8 cellular contexts compared by ENCODE assay signal in the genomic region with DNA sequence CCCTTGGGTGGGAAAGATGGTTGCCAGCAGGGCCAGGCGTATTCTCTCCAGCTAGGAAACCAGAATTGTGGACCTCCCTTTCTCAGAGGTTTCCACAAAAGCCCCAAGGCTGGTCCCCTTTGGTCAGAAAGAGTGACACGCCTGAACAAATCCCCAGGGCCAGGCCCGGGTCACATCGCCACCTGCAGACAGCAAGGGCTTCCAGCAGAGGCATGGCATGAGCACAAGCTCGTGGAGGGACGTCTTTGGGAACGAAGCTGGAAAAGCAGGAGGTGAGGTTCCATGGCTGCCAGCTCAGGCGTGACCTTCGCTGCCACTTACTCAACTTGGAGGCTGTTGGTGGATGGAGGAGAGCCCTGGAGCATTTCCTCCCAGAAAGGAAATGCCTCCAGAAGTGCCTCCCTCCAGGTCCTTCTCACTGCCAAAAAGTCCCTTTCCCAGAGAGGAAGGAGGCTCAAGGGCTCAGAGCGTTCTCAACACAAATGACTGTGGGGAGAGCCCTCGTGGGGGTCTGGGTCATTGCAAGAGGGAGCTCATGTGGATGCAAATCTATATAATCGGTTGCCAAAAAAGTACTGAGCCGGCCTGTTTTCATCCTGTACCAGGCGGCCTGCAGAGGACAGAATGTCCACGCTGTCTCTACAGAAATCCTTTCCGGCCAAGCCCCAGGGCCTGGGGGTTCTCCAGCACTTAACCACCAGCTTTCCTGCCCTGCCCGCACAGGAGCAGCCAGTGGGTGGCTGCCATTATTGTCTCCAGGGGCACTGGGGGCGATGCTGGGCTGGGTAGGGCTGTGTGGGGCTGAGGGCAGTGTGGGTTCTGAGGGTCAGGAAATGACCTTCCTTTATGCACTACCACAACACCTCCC. TPM values are rescaled to one million over a fixed set of nuclear protein-coding genes. Genes with fewer than 3 reads are reported as not detected.
DNase-seq lines count a peak whose midpoint lies in the region; ATAC-seq, FAIRE-seq and TF ChIP-seq lines count a peak whose summit lies in the region.
"Not testable (repeated sequence)": the region's sequence is repeated elsewhere in the genome, so short reads cannot be mapped to it uniquely, and the experiment has no call there.

No MANE protein-coding gene starts in this region.

- H3K79me2 ChIP-seq in mammary epithelial cell (ENCODE audit: insufficient read depth, low read length): not testable (repeated sequence)

- not testable (repeated sequence) for H3K9me3 ChIP-seq in mammary epithelial cell (replicated peaks; ENCODE audit: insufficient read depth, low read length); pancreas

- 28% methylated on average over 9 of the region's 18 CpGs for WGBS in mammary epithelial cell (ENCODE audit: low coverage, missing lambda C conversion rate)
- WGBS in pancreas, 2 donors: 45 to 47% methylated on average over 9 to 10 of the region's 18 CpGs

- not testable (repeated sequence) for H3K27ac Mint-ChIP-seq in activated CD4-positive, alpha-beta T cell treated with anti-CD3 and anti-CD28 coated beads for 36 hours

- not testable (repeated sequence) for H3K9ac ChIP-seq in mammary epithelial cell (ENCODE audit: insufficient read depth, low read length)

- in situ Hi-C loops in mammary epithelial cell (cut with MboI; ENCODE audit: low sequenced_read_pairs in 2 of 2): not testable (repeated sequence)

- not testable (repeated sequence) for H3K27me3 ChIP-seq in mammary epithelial cell (ENCODE audit: insufficient read depth, low read length); layer of hippocampus (ENCODE audit: control insufficient read depth, insufficient read depth, low read length); pancreas

- POLR2A ChIA-PET in activated CD4-positive, alpha-beta T cell treated with anti-CD3 and anti-CD28 coated beads for 36 hours (lab: Charles Lee): not testable (repeated sequence)

- H3K27me3 Mint-ChIP-seq in activated CD4-positive, alpha-beta T cell treated with anti-CD3 and anti-CD28 coated beads for 36 hours: not testable (repeated sequence)

- H3K4me1 ChIP-seq in mammary epithelial cell (ENCODE audit: insufficient read depth, low read length); pancreas: not testable (repeated sequence)

- not testable (repeated sequence) for H3K36me3 ChIP-seq in mammary epithelial cell (ENCODE audit: insufficient read depth, low read length); pancreas

- H3K4me3 ChIP-seq in mammary epithelial cell (replicated peaks in 1 of 3; ENCODE audit: insufficient read depth in 1 of 3, low read depth in 2 of 3, low read length in 3 of 3); pancreas: not testable (repeated sequence)

- H3K9me3 Mint-ChIP-seq in activated CD4-positive, alpha-beta T cell treated with anti-CD3 and anti-CD28 coated beads for 36 hours (ENCODE audit: low read depth): not testable (repeated sequence)

- intact Hi-C loops in activated CD4-positive, alpha-beta T cell treated with anti-CD3 and anti-CD28 coated beads for 36 hours (cut with DNase I, micrococcal nuclease); mammary epithelial cell (cut with micrococcal nuclease); Right ventricle myocardium inferior (cut with DNase I); pancreas (cut with DNase I): not testable (repeated sequence)

- not testable (repeated sequence) for H4K20me1 ChIP-seq in mammary epithelial cell (ENCODE audit: insufficient read depth, low read length)

- H3K36me3 Mint-ChIP-seq in activated CD4-positive, alpha-beta T cell treated with anti-CD3 and anti-CD28 coated beads for 36 hours (ENCODE audit: low read depth): not testable (repeated sequence)

- FAIRE-seq in pancreas (lab: Jason Lieb, UNC): not testable (repeated sequence)

- not testable (repeated sequence) for H3K27ac ChIP-seq in C4-2B; mammary epithelial cell (ENCODE audit: insufficient read depth, low read depth, low read length); pancreas
- peak overlapping the region; percentile 71 for H3K27ac ChIP-seq in layer of hippocampus (ENCODE audit: low read depth, low read length)

- DNase-seq in activated CD4-positive, alpha-beta T cell treated with anti-CD3 and anti-CD28 coated beads for 36 hours; mammary epithelial cell; Right ventricle myocardium inferior (ENCODE audit: missing footprints); stimulated activated naive CD8-positive, alpha-beta T cell treated with anti-CD3 and anti-CD28 coated beads, Interleukin-15, Interleukin-2, amounts not matched to agents 100 U/mL and 50 U/mL, for 24 hours: not testable (repeated sequence)
- peak in 3 of 6 donors; percentile 25 to 33 (median 31) for DNase-seq in pancreas

- BruUV-seq in mammary epithelial cell (replicated peaks; lab: Mats Ljungman, UMichigan): not testable (repeated sequence)

- 0 out of 2 replicates have a peak, but pooled peaks have one; percentile 7 for TF ChIP-seq CTCF in C4-2B (conservative IDR thresholded peaks at IDR 0.05)
- TF ChIP-seq CTCF in mammary epithelial cell (conservative IDR thresholded peaks at IDR 0.05 in 1 of 2, IDR thresholded peaks at IDR 0.05 in 1 of 2; ENCODE audit: extremely low read depth in 1 of 2, insufficient read depth in 1 of 2, low read depth in 1 of 2, low read length in 2 of 2); pancreas (IDR thresholded peaks at IDR 0.05): not testable (repeated sequence)

- not testable (repeated sequence) for H3K4me2 ChIP-seq in mammary epithelial cell (ENCODE audit: insufficient read depth, low read depth, low read length)

- not testable (repeated sequence) for H3K4me1 Mint-ChIP-seq in activated CD4-positive, alpha-beta T cell treated with anti-CD3 and anti-CD28 coated beads for 36 hours

- peak overlapping the region; percentile 72 for H2AFZ ChIP-seq in mammary epithelial cell (ENCODE audit: low read depth, low read length)

- CTCF ChIA-PET in activated CD4-positive, alpha-beta T cell treated with anti-CD3 and anti-CD28 coated beads for 36 hours (lab: Charles Lee); mammary epithelial cell (lab: Charles Lee; ENCODE audit: low non-redundant PET): not testable (repeated sequence)

- dilution Hi-C loops in mammary epithelial cell (cut with HindIII; ENCODE audit: low sequenced_read_pairs): not testable (repeated sequence)

- ATAC-seq in HG02981 (IDR thresholded peaks at IDR 0.05; ENCODE audit: unreplicated experiment) (peak; percentile 48), Right ventricle myocardium inferior (peak; percentile 39), pancreas (peak; percentile 40 to 83 (median 72))
- ATAC-seq in activated CD4-positive, alpha-beta T cell treated with anti-CD3 and anti-CD28 coated beads for 36 hours: peak; percentile 55
- peak; percentile 23 for ATAC-seq in stimulated activated naive CD8-positive, alpha-beta T cell treated with anti-CD3 and anti-CD28 coated beads, Interleukin-15, Interleukin-2, amounts not matched to agents 100 U/mL and 50 U/mL, for 24 hours

- not testable (repeated sequence) for H3K4me3 Mint-ChIP-seq in activated CD4-positive, alpha-beta T cell treated with anti-CD3 and anti-CD28 coated beads for 36 hours

RNA-seq across cellular contexts. Expression of a gene that starts 14.6 kb away (rescaled TPM):
- 1 to 10 TPM; 8.4 to 10.0 TPM for total RNA-seq in activated CD4-positive, alpha-beta T cell treated with anti-CD3 and anti-CD28 coated beads for 36 hours
- total RNA-seq in mammary epithelial cell (10 to 100 TPM in 1 of 2 donors, 1 to 10 TPM in 1; 2.7 to 13.0 TPM), Right ventricle myocardium inferior (6.1 TPM), pancreas (1 to 10 TPM in 4 of 6 donors, under 1 TPM in 2; 0.23 to 2.0 (median 1.4) TPM)
- polyA plus RNA-seq in mammary epithelial cell (not detected), pancreas (1 to 10 TPM in 1 of 2 donors, under 1 TPM in 1; 0.80 to 5.0 TPM)
- polyA minus RNA-seq in mammary epithelial cell: not detected

RNA-seq across cellular contexts. Expression of a gene that starts 57.7 kb away (rescaled TPM):
- total RNA-seq in activated CD4-positive, alpha-beta T cell treated with anti-CD3 and anti-CD28 coated beads for 36 hours: 10 to 100 TPM; 38.5 to 47.2 TPM
- 10 to 100 TPM; 37.0 to 45.0 TPM for total RNA-seq in mammary epithelial cell
- 2.2 TPM for polyA plus RNA-seq in mammary epithelial cell
- polyA minus RNA-seq in mammary epithelial cell: 12.3 TPM
- total RNA-seq in Right ventricle myocardium inferior: 5.6 TPM
- 10 to 100 TPM in 5 of 6 donors, 1 to 10 TPM in 1; 6.2 to 36.2 (median 14.8) TPM for total RNA-seq in pancreas
- 1 to 10 TPM; 2.2 to 5.3 TPM for polyA plus RNA-seq in pancreas
